ENCODE assay signal across 13 cellular contexts in genomic region chr6:17621003-17621402, GRCh38. TPM values are rescaled to one million over a fixed set of nuclear protein-coding genes. Genes with fewer than 3 reads are reported as not detected.
DNase-seq lines count a peak whose midpoint lies in the region; ATAC-seq, FAIRE-seq and TF ChIP-seq lines count a peak whose summit lies in the region.
"Had no signal": no experiment of that assay in that cellular context is flagged by ENCODE, and none has a peak within 500 bp of the region (broad histone marks: within the 10 kb centered on the region; RNA-seq: fewer than 3 reads in every experiment).

No MANE protein-coding gene starts in this region.

- intact Hi-C loops in PC-9 (cut with micrococcal nuclease; ENCODE audit: unreplicated experiment): loop anchor here (5.0 kb wide), 1 partner anchor 36 kb away; no protein-coding TSS in a partner anchor
- intact Hi-C loops in left colon (cut with DNase I, micrococcal nuclease): no loop called here

- peak; percentile 12 for DNase-seq in Caki2 (ENCODE audit: low read depth)
- peak; percentile 7 for DNase-seq in GM19239 (ENCODE audit: insufficient read length, low spot score)
- peak; percentile 35 for DNase-seq in NAMALWA (ENCODE audit: low spot score)
- DNase-seq in amniotic stem cell (lab: John Stamatoyannopoulos, UW): no peak
- DNase-seq in PC-9: no peak
- no peak for DNase-seq in left colon
- DNase-seq: activated naive CD8-positive, alpha-beta T cell treated with anti-CD3 and anti-CD28 coated beads, Interleukin-2, amount 10 ng/mL, durations not matched to agents 7 days and 5 days; NCI-H226; nephron progenitor cell; transverse colon had no signal

- peaks cover 13% of the 10 kb centered on the region; the same call in 1 of the 2 replicates for H3K79me2 ChIP-seq in PC-9 (ENCODE audit: low read depth)

- H4K20me1 ChIP-seq in PC-9 (ENCODE audit: insufficient read depth): peaks cover 3% of the 10 kb centered on the region

- H3K36me3 ChIP-seq in PC-9 (ENCODE audit: low read depth): peaks cover 46% of the 10 kb centered on the region

- POLR2A ChIA-PET in PC-9 (lab: Charles Lee; ENCODE audit: unreplicated experiment): no interaction called here

- CTCF ChIA-PET in PC-9 (lab: Charles Lee): interaction anchor here (0.6 kb wide), 1 partner anchor 213 kb away, joined by 5 read pairs; no protein-coding TSS in a partner anchor

- peak; percentile 88 for FAIRE-seq in GM19239 (lab: Jason Lieb, UNC)

- no peak overlapping the region for H2AFZ ChIP-seq in PC-9

- ATAC-seq in HG02798 (IDR thresholded peaks at IDR 0.05; ENCODE audit: poor library complexity, unreplicated experiment): peak; percentile 81
- ATAC-seq in SK-N-SH treated with all-trans-retinoic acid at 6 μM for 48 hours: no peak
- ATAC-seq in left colon: no peak

- peaks cover 31% of the 10 kb centered on the region for H3F3A ChIP-seq in PC-9 (ENCODE audit: insufficient read depth, low read depth)

- no peak overlapping the region for H3K4me2 ChIP-seq in PC-9

- H3K4me3 ChIP-seq in PC-9: no peak overlapping the region
- H3K4me3 ChIP-seq: transverse colon had no signal

- H3K9me3 ChIP-seq in PC-9 (ENCODE audit: insufficient read depth, low read depth): no peaks in the 10 kb centered on the region
- H3K9me3 ChIP-seq: transverse colon had no signal

- H3K4me1 ChIP-seq in PC-9 (replicated peaks; ENCODE audit: insufficient read depth): no peaks in the 10 kb centered on the region

- in situ Hi-C loops in Caki2 (cut with HindIII; ENCODE audit: low pct_unique_long_range_greater_than_20kb, low sequenced_read_pairs): no loop called here

- H3K27me3 ChIP-seq in PC-9 (ENCODE audit: insufficient read depth, low read depth): no peaks in the 10 kb centered on the region
- H3K27me3 ChIP-seq: transverse colon had no signal

- H3K27ac ChIP-seq in PC-9: no peak overlapping the region
- H3K27ac ChIP-seq: C4-2B, transverse colon had no signal

- no peak for TF ChIP-seq CTCF in PC-9 (conservative IDR thresholded peaks at IDR 0.05)

- no TSS peak for BruUV-seq in PC-9 (replicated peaks; lab: Mats Ljungman, UMichigan)

- H3K9me2 ChIP-seq in PC-9 (ENCODE audit: insufficient read depth): no peaks in the 10 kb centered on the region

TF ChIP-seq in SK-N-SH treated with all-trans-retinoic acid at 6 μM for 48 hours, 23 proteins besides CTCF, POLR2A, EP300 and RAD21:
- TF ChIP-seq ARNTL (CRISPR knock-in tag; IDR thresholded peaks at IDR 0.05; ENCODE audit: borderline replicate concordance, low read depth): no peak
- no peak for TF ChIP-seq ZFP30 (CRISPR knock-in tag; IDR thresholded peaks at IDR 0.05)
- TF ChIP-seq GLIS3 (CRISPR knock-in tag; IDR thresholded peaks at IDR 0.05): no peak
- TF ChIP-seq CSRNP3 (CRISPR knock-in tag; IDR thresholded peaks at IDR 0.05): no peak
- no peak for TF ChIP-seq PATZ1 (CRISPR knock-in tag; IDR thresholded peaks at IDR 0.05; ENCODE audit: borderline replicate concordance)
- TF ChIP-seq POU6F1 (CRISPR knock-in tag; IDR thresholded peaks at IDR 0.05; ENCODE audit: borderline replicate concordance, low read depth): no peak
- TF ChIP-seq TCF4 (CRISPR knock-in tag; IDR thresholded peaks at IDR 0.05; ENCODE audit: borderline replicate concordance): no peak
- no peak for TF ChIP-seq CREB5 (CRISPR knock-in tag; IDR thresholded peaks at IDR 0.05; ENCODE audit: low read depth)
- no peak for TF ChIP-seq ESRRG (CRISPR knock-in tag; IDR thresholded peaks at IDR 0.05)
- no peak for TF ChIP-seq SNAI2 (CRISPR knock-in tag; IDR thresholded peaks at IDR 0.05)
- TF ChIP-seq ZC3H10 (CRISPR knock-in tag; IDR thresholded peaks at IDR 0.05): no peak

RNA-seq across cellular contexts. Expression of gene FAM8A1, which starts 20.9 kb away (rescaled TPM):
- 1.0 and 4.8 TPM in 2 replicates for total RNA-seq in Caki2 (2014; rRNA removed; shearing (Covaris generic); ENCODE audit: low replicate concordance)
- total RNA-seq in PC-9 (2021) (8.1 and 11.9 TPM in 2 replicates), left colon (10 to 100 TPM; 39.2 to 44.9 TPM)

Comparison
In these comparisons a context has a peak if more than half of its experiments do, and no peak if none do; other contexts are left out.
1. DNase-seq: peak in Caki2 (single experiment), GM19239 (single experiment) and NAMALWA (single experiment); none in amniotic stem cell (single experiment), PC-9 (0 of 2) and left colon (0 of 2).